34 cellular contexts compared by ENCODE assay signal in genomic region chr4:154936873-154937272, GRCh38.
"Had no signal": no experiment of that assay in that cellular context is flagged by ENCODE, and none has a peak within 500 bp of the region (broad histone marks: within the 10 kb centered on the region; RNA-seq: fewer than 3 reads in every experiment).

No MANE protein-coding gene starts in this region.

- H3K36me3 ChIP-seq: MG63 had no signal

- H3K27me3 ChIP-seq: MG63 had no signal

- H3K4me3 ChIP-seq: MG63 had no signal

- DNase-seq: Karpas-422, Kasumi-1, MG63, MV-4-11, NCI-H1048, NCI-H1092, NCI-H1092 treated with DMSO at 0.1 percent for 48 hours, NCI-H1105, NCI-H1105 treated with DMSO at 0.1 percent for 48 hours, NCI-H1417, NCI-H1417 treated with DMSO at 0.1 percent for 48 hours, NCI-H1436, NCI-H1436 treated with DMSO at 0.1 percent for 48 hours, NCI-H146, NCI-H1694, NCI-H1694 treated with DMSO at 0.1 percent for 48 hours, NCI-H187, NCI-H187 treated with DMSO at 0.1 percent for 48 hours, NCI-H1930, NCI-H2029, NCI-H2029 treated with DMSO at 0.1 percent for 48 hours, NCI-H2081, NCI-H2081 treated with DMSO at 0.1 percent for 48 hours, NCI-H2107, NCI-H2171, NCI-H2171 treated with DMSO at 0.1 percent for 48 hours, NCI-H2227 treated with DMSO at 0.1 percent for 48 hours, NCI-H226, NCI-H345, NCI-H446, NCI-H446 treated with DMSO at 0.1 percent for 48 hours, NCI-H510A, NCI-H510A treated with DMSO at 0.1 percent for 48 hours, NCI-H524 had no signal

- H3K9me3 ChIP-seq: MG63 had no signal
